ENCODE assay signal across 27 cellular contexts in the genomic region with DNA sequence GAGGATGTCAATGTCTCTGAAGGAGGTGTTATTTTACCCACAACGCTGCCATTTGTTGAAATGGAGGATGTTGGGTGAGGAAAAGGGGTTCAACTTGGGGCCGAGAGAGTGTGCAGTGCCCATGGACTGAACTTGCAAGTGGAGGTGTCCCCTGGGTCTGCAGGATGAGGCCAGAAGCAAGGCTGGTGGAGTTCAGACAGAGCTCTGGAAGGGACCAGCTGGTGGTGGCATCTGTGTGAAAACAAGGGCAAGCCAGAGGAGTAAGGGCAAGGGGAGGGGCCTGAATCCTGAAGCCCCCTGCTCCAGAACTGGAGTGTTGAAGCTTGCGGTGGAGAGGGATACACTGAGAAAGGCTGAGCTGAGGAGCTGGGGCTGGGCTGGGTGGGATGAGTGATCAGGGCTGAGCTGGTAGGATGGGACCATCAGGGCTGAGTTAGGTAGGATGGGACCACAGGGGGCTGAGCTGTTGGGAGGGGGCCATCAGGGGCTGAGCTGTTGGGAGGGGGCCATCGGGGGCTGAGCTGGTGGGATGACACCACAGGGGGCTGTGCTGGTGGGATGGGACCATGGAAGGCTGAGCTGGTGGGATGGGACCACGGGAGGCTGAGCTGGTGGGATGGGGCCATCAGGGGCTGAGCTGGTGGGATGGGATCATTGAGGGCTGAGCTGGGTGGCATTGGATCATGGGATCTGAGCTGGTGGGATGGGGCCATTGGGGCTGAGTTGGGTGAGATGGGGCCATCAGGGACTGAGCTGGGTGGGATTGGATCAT. TPM values are rescaled to one million over a fixed set of nuclear protein-coding genes. Genes with fewer than 3 reads are reported as not detected.
"Had no signal": no experiment of that assay in that cellular context is flagged by ENCODE, and none has a peak within 500 bp of the region (broad histone marks: within the 10 kb centered on the region; RNA-seq: fewer than 3 reads in every experiment).

No MANE protein-coding gene starts in this region.

- H3K36me3 ChIP-seq: esophagus muscularis mucosa, neural progenitor cell, ovary, right atrium auricular region, stomach, vagina had no signal

- H3K27me3 ChIP-seq: hepatocyte, neural progenitor cell, ovary, right atrium auricular region, vagina had no signal

- H3K4me3 ChIP-seq: esophagus muscularis mucosa, hepatocyte, neural progenitor cell, ovary, psoas muscle, right atrium auricular region, stomach, vagina had no signal

- DNase-seq: activated CD4-positive, alpha-beta memory T cell treated with anti-CD3 and anti-CD28 coated beads, Interleukin-2, amount 10 ng/mL, durations not matched to agents 7 days and 5 days; activated CD4-positive, alpha-beta T cell treated with anti-CD3 and anti-CD28 coated beads, Interleukin-2, amount 10 ng/mL, durations not matched to agents 24 days and 14 days; activated gamma-delta T cell; effector memory CD8-positive, alpha-beta T cell; glutamatergic neuron; mesendoderm; naive B cell; psoas muscle; stimulated activated CD4-positive, alpha-beta T cell treated with anti-CD3 and anti-CD28 coated beads, Interleukin-1b, Interleukin-23, amount 100 ng/mL, for 48 hours; stomach; T-cell had no signal

- H3K9me3 ChIP-seq: ovary, psoas muscle, right atrium auricular region, vagina had no signal

- H3K4me3 Mint-ChIP-seq: activated CD4-positive, alpha-beta memory T cell treated with anti-CD3 and anti-CD28 coated beads, Interleukin-2, amount 10 ng/mL, durations not matched to agents 7 days and 5 days; activated CD4-positive, alpha-beta T cell treated with anti-CD3 and anti-CD28 coated beads, Interleukin-2, amount 10 ng/mL, durations not matched to agents 24 days and 14 days; activated T-helper 1 cell treated with anti-CD3 and anti-CD28 coated beads, Interleukin-12 subunit alpha, Interleukin-12 subunit beta, Interleukin-2, Interleukin-4 antibody, amounts not matched to agents 30 ng/mL and 10 ng/mL and 1 ng/mL, durations not matched to agents 14 hours and 24 hours and 36 hours; brain; neural progenitor cell; stimulated activated memory B cell treated with anti-CD40 and anti-IgM and Interleukin-4, amounts not matched to agents 10 μg/mL and 1 μg/mL and 100 μg/mL, for 72 hours; T-cell; T-helper 2 cell treated with Interferon-gamma antibody and Interleukin-4, amounts not matched to agents 5 μg/mL and 100 μg/mL, for 36 hours had no signal

- ATAC-seq: activated CD4-positive, CD25-positive, alpha-beta regulatory T cell treated with anti-CD3 and anti-CD28 coated beads, Interleukin-2, amount 50 U/mL, for 24 hours; effector memory CD8-positive, alpha-beta T cell; psoas muscle; stimulated activated memory B cell treated with anti-CD40 and anti-IgM and Interleukin-4, amounts not matched to agents 10 μg/mL and 1 μg/mL and 100 μg/mL, for 72 hours; T-cell had no signal

- H3K36me3 Mint-ChIP-seq: brain; stimulated activated memory B cell treated with anti-CD40 and anti-IgM and Interleukin-4, amounts not matched to agents 10 μg/mL and 1 μg/mL and 100 μg/mL, for 72 hours; T-cell had no signal

- H3K4me2 ChIP-seq: hepatocyte, neural progenitor cell had no signal

- H3K27ac Mint-ChIP-seq: activated CD4-positive, alpha-beta memory T cell treated with anti-CD3 and anti-CD28 coated beads, Interleukin-2, amount 10 ng/mL, durations not matched to agents 7 days and 5 days; activated CD4-positive, alpha-beta T cell treated with anti-CD3 and anti-CD28 coated beads, Interleukin-2, amount 10 ng/mL, durations not matched to agents 24 days and 14 days; activated T-helper 1 cell treated with anti-CD3 and anti-CD28 coated beads, Interleukin-12 subunit alpha, Interleukin-12 subunit beta, Interleukin-2, Interleukin-4 antibody, amounts not matched to agents 30 ng/mL and 10 ng/mL and 1 ng/mL, durations not matched to agents 14 hours and 24 hours and 36 hours; brain; neural progenitor cell; stimulated activated memory B cell treated with anti-CD40 and anti-IgM and Interleukin-4, amounts not matched to agents 10 μg/mL and 1 μg/mL and 100 μg/mL, for 72 hours; T-cell; T-helper 2 cell treated with Interferon-gamma antibody and Interleukin-4, amounts not matched to agents 5 μg/mL and 100 μg/mL, for 36 hours had no signal

- H3K9me3 Mint-ChIP-seq: activated CD4-positive, alpha-beta memory T cell treated with anti-CD3 and anti-CD28 coated beads, Interleukin-2, amount 10 ng/mL, durations not matched to agents 7 days and 5 days; activated CD4-positive, alpha-beta T cell treated with anti-CD3 and anti-CD28 coated beads, Interleukin-2, amount 10 ng/mL, durations not matched to agents 24 days and 14 days; activated T-helper 1 cell treated with anti-CD3 and anti-CD28 coated beads, Interleukin-12 subunit alpha, Interleukin-12 subunit beta, Interleukin-2, Interleukin-4 antibody, amounts not matched to agents 30 ng/mL and 10 ng/mL and 1 ng/mL, durations not matched to agents 14 hours and 24 hours and 36 hours; effector memory CD8-positive, alpha-beta T cell; stimulated activated memory B cell treated with anti-CD40 and anti-IgM and Interleukin-4, amounts not matched to agents 10 μg/mL and 1 μg/mL and 100 μg/mL, for 72 hours; T-cell; T-helper 2 cell treated with Interferon-gamma antibody and Interleukin-4, amounts not matched to agents 5 μg/mL and 100 μg/mL, for 36 hours had no signal

- FAIRE-seq: frontal cortex had no signal

- H2AFZ ChIP-seq: hepatocyte, neural progenitor cell had no signal

- H3K9ac ChIP-seq: neural progenitor cell had no signal

- H3K27ac ChIP-seq: esophagus muscularis mucosa, hepatocyte, neural progenitor cell, ovary, psoas muscle, right atrium auricular region, vagina, VCaP had no signal

- H3K4me1 ChIP-seq: neural progenitor cell, psoas muscle had no signal

- H3K79me2 ChIP-seq: hepatocyte had no signal

RNA-seq across cellular contexts. Expression of a gene that starts 26.7 kb away (rescaled TPM):
- total RNA-seq: skeletal muscle tissue had no signal

RNA-seq across cellular contexts. Expression of a gene that starts 57.7 kb away (rescaled TPM):
- total RNA-seq: activated CD4-positive, alpha-beta memory T cell treated with anti-CD3 and anti-CD28 coated beads, Interleukin-2, amount 10 ng/mL, durations not matched to agents 7 days and 5 days; activated CD4-positive, alpha-beta T cell treated with anti-CD3 and anti-CD28 coated beads, Interleukin-2, amount 10 ng/mL, durations not matched to agents 24 days and 14 days; activated T-helper 1 cell treated with anti-CD3 and anti-CD28 coated beads, Interleukin-12 subunit alpha, Interleukin-12 subunit beta, Interleukin-2, Interleukin-4 antibody, amounts not matched to agents 30 ng/mL and 10 ng/mL and 1 ng/mL, durations not matched to agents 14 hours and 24 hours and 36 hours; cardiac septum; esophagus muscularis mucosa; frontal cortex; right atrium auricular region; skeletal muscle tissue; T-cell; temporal lobe had no signal
- polyA plus RNA-seq: ovary had no signal
